ENCODE assay signal across 15 cellular contexts in the genomic region with DNA sequence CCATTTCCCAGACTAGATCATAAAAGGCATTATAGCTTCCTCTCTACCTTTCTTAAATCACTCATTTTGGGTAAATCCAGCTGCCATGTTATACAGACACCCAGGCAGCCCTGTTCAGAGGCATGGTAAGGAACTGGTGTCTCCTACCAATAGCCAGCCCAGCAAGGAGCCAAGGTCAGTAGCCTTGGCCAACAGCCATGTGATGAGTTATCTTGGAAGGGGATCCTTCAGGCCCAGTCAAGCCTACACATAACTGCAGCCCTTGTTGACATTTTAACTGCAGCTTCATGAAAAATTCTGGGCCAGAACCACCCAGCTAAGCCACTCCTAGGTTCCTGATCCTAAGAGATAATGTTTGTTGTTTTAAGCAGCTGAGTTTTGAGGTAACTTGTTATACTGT. TPM values are rescaled to one million over a fixed set of nuclear protein-coding genes. Genes with fewer than 3 reads are reported as not detected.
DNase-seq lines count a peak whose midpoint lies in the region; ATAC-seq, FAIRE-seq and TF ChIP-seq lines count a peak whose summit lies in the region.
"Had no signal": no experiment of that assay in that cellular context is flagged by ENCODE, and none has a peak within 500 bp of the region (broad histone marks: within the 10 kb centered on the region; RNA-seq: fewer than 3 reads in every experiment).

No MANE protein-coding gene starts in this region.

- H3K27me3 ChIP-seq in parathyroid adenoma (ENCODE audit: control insufficient read depth, insufficient read depth, low read length), result no peaks in the 10 kb centered on the region
- no peaks in the 10 kb centered on the region for H3K27me3 ChIP-seq in tibial nerve
- H3K27me3 ChIP-seq: sigmoid colon, vagina had no signal

- TF ChIP-seq EP300 in tibial nerve (IDR thresholded peaks at IDR 0.05), result no peak

- peak overlapping the region; percentile 9 for H3K4me2 ChIP-seq in parathyroid adenoma (ENCODE audit: low read length)
- H3K4me2 ChIP-seq: PC-9 had no signal

- no peak for TF ChIP-seq POLR2A in tibial nerve (IDR thresholded peaks at IDR 0.05)

- TF ChIP-seq CTCF in epithelial cell of proximal tubule (conservative IDR thresholded peaks at IDR 0.05; ENCODE audit: low read depth, low read length), result no peak
- TF ChIP-seq CTCF in parathyroid adenoma (IDR thresholded peaks at IDR 0.05), result no peak
- TF ChIP-seq CTCF in tibial nerve (IDR thresholded peaks at IDR 0.05), result no peak

- peak overlapping the region; percentile 43 for H3K27ac ChIP-seq in parathyroid adenoma
- no peak overlapping the region for H3K27ac ChIP-seq in tibial nerve
- H3K27ac ChIP-seq: epithelial cell of prostate, PC-9, sigmoid colon, vagina had no signal

- H3K36me3 ChIP-seq in parathyroid adenoma (ENCODE audit: control insufficient read depth, insufficient read depth, low read length) (no peaks in the 10 kb centered on the region), tibial nerve (no peaks in the 10 kb centered on the region)
- H3K36me3 ChIP-seq: sigmoid colon, vagina had no signal

- H3K9me3 ChIP-seq in parathyroid adenoma (ENCODE audit: control insufficient read depth, low read length) (no peaks in the 10 kb centered on the region), tibial nerve (no peaks in the 10 kb centered on the region)
- H3K9me3 ChIP-seq: sigmoid colon, vagina had no signal

- FAIRE-seq in GM18507 (lab: Jason Lieb, UNC), result peak; percentile 44
- FAIRE-seq: colon had no signal

- no peak for ATAC-seq in HG02759 (IDR thresholded peaks at IDR 0.05; ENCODE audit: unreplicated experiment)
- no peak for ATAC-seq in HG03378 (IDR thresholded peaks at IDR 0.05; ENCODE audit: unreplicated experiment)
- ATAC-seq: stimulated activated naive CD8-positive, alpha-beta T cell treated with anti-CD3 and anti-CD28 coated beads, Interleukin-15, amount 100 ng/mL, for 72 hours had no signal

- no peak overlapping the region for H3K9ac ChIP-seq in parathyroid adenoma

- H3K79me2 ChIP-seq in parathyroid adenoma, result no peaks in the 10 kb centered on the region

- H2AFZ ChIP-seq in parathyroid adenoma, result peak overlapping the region; percentile 31
- H2AFZ ChIP-seq: PC-9 had no signal

- H3K4me1 ChIP-seq in parathyroid adenoma (peaks cover 6% of the 10 kb centered on the region), tibial nerve (no peaks in the 10 kb centered on the region)
- H3K4me1 ChIP-seq: vagina had no signal

- no peak for DNase-seq in GM18507 (ENCODE audit: extremely low spot score, insufficient read length, low read depth)
- peak; percentile 12 for DNase-seq in NCI-H2196 treated with DMSO at 0.1 percent for 48 hours (lab: John Stamatoyannopoulos, UW; ENCODE audit: unreplicated experiment)
- peak; percentile 29 for DNase-seq in epithelial cell of proximal tubule (ENCODE audit: low read depth)
- no peak for DNase-seq in tibial nerve (ENCODE audit: low spot score in 2 of 2)
- DNase-seq: activated CD4-positive, alpha-beta T cell treated with anti-CD3 and anti-CD28 coated beads for 1 hour; activated naive CD8-positive, alpha-beta T cell treated with anti-CD3 and anti-CD28 coated beads, Interleukin-2, amount 10 ng/mL, durations not matched to agents 7 days and 5 days; PC-9; sigmoid colon; stimulated activated naive CD8-positive, alpha-beta T cell treated with anti-CD3 and anti-CD28 coated beads, Interleukin-15, amount 100 ng/mL, for 72 hours had no signal

- H3K4me3 ChIP-seq in epithelial cell of proximal tubule (ENCODE audit: low read depth, low read length) (no peak overlapping the region), parathyroid adenoma (ENCODE audit: low read depth, low read length) (no peak overlapping the region), tibial nerve (no peak overlapping the region)
- H3K4me3 ChIP-seq: PC-9, sigmoid colon, vagina had no signal

RNA-seq across cellular contexts. Expression of a gene that starts 29.0 kb away (rescaled TPM):
- 4.8 and 10.2 TPM in 2 replicates for total RNA-seq in epithelial cell of proximal tubule
- total RNA-seq in tibial nerve, result 10 to 100 TPM; 15.6 to 19.0 (median 16.7) TPM

RNA-seq across cellular contexts. Expression of a gene that starts 47.5 kb away (rescaled TPM):
- total RNA-seq in epithelial cell of proximal tubule (8.7 and 11.7 TPM in 2 replicates), tibial nerve (10 to 100 TPM; 30.0 to 45.2 (median 39.1) TPM)

Comparison
In these comparisons a context has a peak if more than half of its experiments do, and no peak if none do; other contexts are left out.
1. DNase-seq: peak in NCI-H2196 treated with DMSO at 0.1 percent for 48 hours (single experiment) and epithelial cell of proximal tubule (single experiment); none in GM18507 (single experiment) and tibial nerve (0 of 2).